9 cellular contexts compared by ENCODE assay signal in genomic region chr11:57566564-57567209, GRCh38. TPM values are rescaled to one million over a fixed set of nuclear protein-coding genes. Genes with fewer than 3 reads are reported as not detected.
DNase-seq lines count a peak whose midpoint lies in the region; ATAC-seq and TF ChIP-seq lines count a peak whose summit lies in the region.
"Had no signal": no experiment of that assay in that cellular context is flagged by ENCODE, and none has a peak within 500 bp of the region (broad histone marks: within the 10 kb centered on the region; RNA-seq: fewer than 3 reads in every experiment).

No MANE protein-coding gene starts in this region.

- H3K36me3 ChIP-seq in esophagus squamous epithelium (no peaks in the 10 kb centered on the region), gastrocnemius medialis (no peaks in the 10 kb centered on the region)

- TF ChIP-seq CTCF in WI38 (IDR thresholded peaks at IDR 0.05; ENCODE audit: low read depth, low read length) (no peak), esophagus squamous epithelium (IDR thresholded peaks at IDR 0.05) (no peak), gastrocnemius medialis (IDR thresholded peaks at IDR 0.05 in 4 of 5, conservative IDR thresholded peaks at IDR 0.05 in 1 of 5) (no peak)

- 3 to 8% methylated on average over 5 of the region's 6 CpGs for WGBS in esophagus squamous epithelium, 2 donors

- H3K27ac ChIP-seq in esophagus squamous epithelium = peak overlapping the region; percentile 84 to 93 (median 90)
- peak overlapping the region; percentile 74 to 79 (median 78) for H3K27ac ChIP-seq in gastrocnemius medialis

- ATAC-seq in GM18498 (IDR thresholded peaks at IDR 0.05; ENCODE audit: unreplicated experiment) (peak; percentile 19), gastrocnemius medialis (no peak)

- H3K4me3 ChIP-seq in WI38 (ENCODE audit: low read depth, low read length) = peak overlapping the region; percentile 80
- H3K4me3 ChIP-seq in esophagus squamous epithelium = peak overlapping the region; percentile 73 to 97 (median 84)
- H3K4me3 ChIP-seq in gastrocnemius medialis = peak overlapping the region; percentile 81 to 99 (median 88)

- no peak for DNase-seq in esophagus squamous epithelium (lab: John Stamatoyannopoulos, UW)
- DNase-seq in gastrocnemius medialis = no peak
- no peak for DNase-seq in ureter (ENCODE audit: low spot score)
- no peak for DNase-seq in NCI-H1694 treated with DMSO at 0.1 percent for 48 hours (lab: John Stamatoyannopoulos, UW)
- no peak for DNase-seq in NCI-H146 treated with DMSO at 0.1 percent for 48 hours (lab: John Stamatoyannopoulos, UW; ENCODE audit: unreplicated experiment)
- DNase-seq in cortex of kidney (lab: John Stamatoyannopoulos, UW) = no peak

- H3K4me1 ChIP-seq in esophagus squamous epithelium (peaks cover 7 to 60% (median 30%) of the 10 kb centered on the region in 3 donors), gastrocnemius medialis (peaks cover 13 to 32% of the 10 kb centered on the region in 2 donors)

- H3K27me3 ChIP-seq in esophagus squamous epithelium (no peaks in the 10 kb centered on the region), gastrocnemius medialis (no peaks in the 10 kb centered on the region)

- TF ChIP-seq POLR2A in esophagus squamous epithelium (IDR thresholded peaks at IDR 0.05) (no peak), gastrocnemius medialis (IDR thresholded peaks at IDR 0.05) (no peak)

- intact Hi-C loops in esophagus squamous epithelium (cut with DNase I) = loop anchor here (5.0 kb wide), 1 partner anchor 76 kb away; no protein-coding TSS in a partner anchor
- intact Hi-C loops in gastrocnemius medialis (cut with DNase I; ENCODE audit: low total_unique reads) = loop anchor here (2.0 to 10.0 kb wide), 3 partner anchors 30 to 228 kb away; partner anchors contain the start of gene SERPING1

- H3K9me3 ChIP-seq in esophagus squamous epithelium (no peaks in the 10 kb centered on the region), gastrocnemius medialis (no peaks in the 10 kb centered on the region)

- in situ Hi-C loops in gastrocnemius medialis (cut with MboI; ENCODE audit: low sequenced_read_pairs in 4 of 4) = loop anchor here in 3 of 4 donors (5.0 to 25.0 kb wide), 2 partner anchors 76 to 246 kb away; no protein-coding TSS in a partner anchor

RNA-seq across cellular contexts. Expression of gene UBE2L6, which starts 0.8 kb away (rescaled TPM):
- total RNA-seq in esophagus squamous epithelium (10 to 100 TPM; 11.0 to 46.4 (median 22.0) TPM), gastrocnemius medialis (1 to 10 TPM; 5.5 to 9.0 (median 6.7) TPM), ureter (83.1 TPM)

RNA-seq across cellular contexts. Expression of gene SMTNL1, which starts 29.3 kb away (rescaled TPM):
- total RNA-seq in esophagus squamous epithelium (not detected), gastrocnemius medialis (10 to 100 TPM; 23.0 to 52.7 (median 43.4) TPM), ureter (not detected)
- total RNA-seq: SK-MEL-5 had no signal

RNA-seq across cellular contexts. Expression of gene SERPING1, which starts 30.8 kb away (rescaled TPM):
- total RNA-seq in esophagus squamous epithelium = 100 to 1,000 TPM in 2 of 4 donors, 10 to 100 TPM in 1, 1 to 10 TPM in 1; 9.6 to 376 (median 78.4) TPM
- 100 to 1,000 TPM in 3 of 4 donors, 10 to 100 TPM in 1; 90.0 to 171 (median 106) TPM for total RNA-seq in gastrocnemius medialis
- 302 TPM for total RNA-seq in ureter
- total RNA-seq: SK-MEL-5 had no signal

RNA-seq across cellular contexts. Expression of gene TIMM10, which starts 36.1 kb away (rescaled TPM):
- total RNA-seq in esophagus squamous epithelium (10 to 100 TPM; 33.0 to 47.3 (median 38.7) TPM), gastrocnemius medialis (10 to 100 TPM; 45.4 to 61.7 (median 49.5) TPM), ureter (50.5 TPM)

RNA-seq across cellular contexts. Expression of gene SLC43A1, which starts 51.2 kb away (rescaled TPM):
- total RNA-seq in esophagus squamous epithelium = 10 to 100 TPM in 1 of 4 donors, 1 to 10 TPM in 3; 1.8 to 11.4 (median 4.1) TPM
- 10 to 100 TPM in 3 of 4 donors, 1 to 10 TPM in 1; 7.4 to 35.1 (median 15.8) TPM for total RNA-seq in gastrocnemius medialis
- 10.4 TPM for total RNA-seq in ureter

Comparison
In these comparisons a context has a peak if more than half of its experiments do, and no peak if none do; other contexts are left out.
1. RNA of gene SMTNL1, which starts 29.3 kb away (total RNA-seq): 23.0 to 52.7 TPM in gastrocnemius medialis; not detected in esophagus squamous epithelium and not detected in ureter (single experiment); every median in the first group is over 10 times any median in the second.
2. Peak in every context shown above with its lines, with median percentiles within 50 percentile points of each other: H3K4me3 ChIP-seq.